ENCODE assay signal across 9 cellular contexts in genomic region chrX:118644378-118644777, GRCh38.
DNase-seq lines count a peak whose midpoint lies in the region; ATAC-seq and TF ChIP-seq lines count a peak whose summit lies in the region.
"Had no signal": no experiment of that assay in that cellular context is flagged by ENCODE, and none has a peak within 500 bp of the region (broad histone marks: within the 10 kb centered on the region; RNA-seq: fewer than 3 reads in every experiment).

No MANE protein-coding gene starts in this region.

- H3K4me2 ChIP-seq in neural progenitor cell: no peak overlapping the region

- intact Hi-C loops in colonic mucosa (cut with DNase I): no loop called here

- peaks cover 16% of the 10 kb centered on the region for H3K36me3 Mint-ChIP-seq in neural progenitor cell

- no peaks in the 10 kb centered on the region for H3K4me1 Mint-ChIP-seq in neural progenitor cell

- H3K4me3 ChIP-seq in colonic mucosa (no peak overlapping the region), neural progenitor cell (no peak overlapping the region), MG63 (no peak overlapping the region)

- TF ChIP-seq CTCF in GM13977 (IDR thresholded peaks at IDR 0.05; ENCODE audit: extremely low read depth, insufficient read depth, missing control alignments) (peak; percentile 29), colonic mucosa (IDR thresholded peaks at IDR 0.05) (peak; percentile 22), neural progenitor cell (IDR thresholded peaks at IDR 0.05) (peak; percentile 33)

- H3K27me3 Mint-ChIP-seq in neural progenitor cell (ENCODE audit: insufficient read depth, low read depth): no peaks in the 10 kb centered on the region

- no peak overlapping the region for H3K4me3 Mint-ChIP-seq in neural progenitor cell
- H3K4me3 Mint-ChIP-seq: T-helper 1 cell treated with Interleukin-12 subunit alpha and Interleukin-12 subunit beta and Interleukin-4 antibody, amounts not matched to agents 30 μg/mL and 1 μg/mL, for 36 hours had no signal

- H3K9ac ChIP-seq in colonic mucosa (ENCODE audit: low read depth in 2 of 2, low read length in 2 of 2) (no peak overlapping the region), neural progenitor cell (no peak overlapping the region)

- in situ Hi-C loops in GM13977 (cut with MboI; ENCODE audit: low pct_unique_long_range_greater_than_20kb, low sequenced_read_pairs, unreplicated experiment): no loop called here

- H3K4me1 ChIP-seq in colonic mucosa (no peaks in the 10 kb centered on the region), neural progenitor cell (no peaks in the 10 kb centered on the region)

- no peak overlapping the region for H3K27ac Mint-ChIP-seq in neural progenitor cell
- H3K27ac Mint-ChIP-seq: T-helper 1 cell treated with Interleukin-12 subunit alpha and Interleukin-12 subunit beta and Interleukin-4 antibody, amounts not matched to agents 30 μg/mL and 1 μg/mL, for 36 hours had no signal

- H3K9me3 Mint-ChIP-seq in neural progenitor cell: no peaks in the 10 kb centered on the region
- H3K9me3 Mint-ChIP-seq: T-helper 1 cell treated with Interleukin-12 subunit alpha and Interleukin-12 subunit beta and Interleukin-4 antibody, amounts not matched to agents 30 μg/mL and 1 μg/mL, for 36 hours had no signal

- H3K27me3 ChIP-seq in colonic mucosa (no peaks in the 10 kb centered on the region), neural progenitor cell (no peaks in the 10 kb centered on the region), MG63 (no peaks in the 10 kb centered on the region)

- no peaks in the 10 kb centered on the region for H3K79me2 ChIP-seq in neural progenitor cell (ENCODE audit: low read depth)

- H2AFZ ChIP-seq in neural progenitor cell (replicated peaks): no peak overlapping the region

- ATAC-seq in HG03135 (IDR thresholded peaks at IDR 0.05; ENCODE audit: unreplicated experiment) (no peak), HG03045 (IDR thresholded peaks at IDR 0.05; ENCODE audit: unreplicated experiment) (no peak)

- H3K27ac ChIP-seq in colonic mucosa (no peak overlapping the region), neural progenitor cell (no peak overlapping the region)

- DNase-seq in GM13977 (ENCODE audit: low spot score) (no peak), NCI-H2227 treated with DMSO at 0.1 percent for 48 hours (lab: John Stamatoyannopoulos, UW) (peak; percentile 47), colonic mucosa (no peak), neural progenitor cell (ENCODE audit: low spot score) (no peak), MG63 (no peak), HUDEP-2 (lab: John Stamatoyannopoulos, UW; ENCODE audit: unreplicated experiment in 76 of 76) (no peak)

- no peaks in the 10 kb centered on the region for H4K20me1 ChIP-seq in neural progenitor cell (ENCODE audit: low read depth)

- H3K36me3 ChIP-seq in colonic mucosa: no peaks in the 10 kb centered on the region
- no peaks in the 10 kb centered on the region for H3K36me3 ChIP-seq in neural progenitor cell
- H3K36me3 ChIP-seq in MG63: no peaks in the 10 kb centered on the region

- H3F3A ChIP-seq in neural progenitor cell (ENCODE audit: low read depth): peaks cover 10% of the 10 kb centered on the region

- H3K9me3 ChIP-seq in colonic mucosa: no peaks in the 10 kb centered on the region
- H3K9me3 ChIP-seq in neural progenitor cell (ENCODE audit: low read depth): no peaks in the 10 kb centered on the region
- H3K9me3 ChIP-seq in MG63: no peaks in the 10 kb centered on the region
